Comparison of ENCODE assay signal across 26 cellular contexts in genomic region chr13:20658451-20658850, GRCh38. TPM values are rescaled to one million over a fixed set of nuclear protein-coding genes. Genes with fewer than 3 reads are reported as not detected.
"Had no signal": no experiment of that assay in that cellular context is flagged by ENCODE, and none has a peak within 500 bp of the region (broad histone marks: within the 10 kb centered on the region; RNA-seq: fewer than 3 reads in every experiment).

No MANE protein-coding gene starts in this region.

- H3K27me3 ChIP-seq: breast epithelium, gastroesophageal sphincter, testis, uterus had no signal

- H3K4me1 Mint-ChIP-seq: activated CD4-positive, alpha-beta T cell treated with anti-CD3 and anti-CD28 coated beads for 36 hours; endodermal cell; naive B cell; WTC11 had no signal

- H3K36me3 ChIP-seq: breast epithelium, uterus had no signal

- H3K27ac ChIP-seq: breast epithelium, gastroesophageal sphincter, testis, uterus had no signal

- H3K4me3 Mint-ChIP-seq: activated CD4-positive, alpha-beta T cell treated with anti-CD3 and anti-CD28 coated beads for 36 hours; activated naive CD8-positive, alpha-beta T cell; activated T-cell treated with anti-CD3 and anti-CD28 coated beads, Interleukin-2, amount 50 U/mL, for 4 hours; endodermal cell; naive B cell; WTC11 had no signal

- DNase-seq: activated CD4-positive, alpha-beta T cell treated with anti-CD3 and anti-CD28 coated beads for 36 hours; activated CD4-positive, alpha-beta T cell treated with anti-CD3 and anti-CD28 coated beads, Interleukin-2, amount 50 U/mL, for 48 hours; activated CD8-positive, alpha-beta memory T cell treated with anti-CD3 and anti-CD28 coated beads, Interleukin-2, amount 50 U/mL, for 48 hours; activated naive CD4-positive, alpha-beta T cell; activated T-cell treated with anti-CD3 and anti-CD28 coated beads, Interleukin-2, amount 50 U/mL, for 4 hours; cortex of kidney; endodermal cell; head of caudate nucleus; hypothalamus; mesendoderm; mucosa of descending colon; naive B cell; nucleus accumbens; stimulated activated CD4-positive, alpha-beta T cell treated with anti-CD3 and anti-CD28 coated beads, Interleukin-2, amount 100 ng/mL, for 48 hours; stimulated activated CD8-positive, alpha-beta memory T cell treated with anti-CD3 and anti-CD28 coated beads, Interleukin-4, amount 100 ng/mL, for 48 hours; stimulated activated naive CD4-positive, alpha-beta T cell; T-helper 9 cell; testis; trophoblast cell; uterus had no signal

- H3K36me3 Mint-ChIP-seq: WTC11 had no signal

- H3K9me3 ChIP-seq: breast epithelium, gastroesophageal sphincter, mucosa of descending colon, testis, uterus had no signal

- ATAC-seq: activated CD4-positive, alpha-beta T cell treated with anti-CD3 and anti-CD28 coated beads for 36 hours; activated T-cell treated with anti-CD3 and anti-CD28 coated beads, Interleukin-2, amount 50 U/mL, for 4 hours; gastroesophageal sphincter; mucosa of descending colon; WTC11 had no signal

- H3K9me3 Mint-ChIP-seq: activated T-cell treated with anti-CD3 and anti-CD28 coated beads, Interleukin-2, amount 50 U/mL, for 4 hours; activated T-helper 2 cell treated with anti-CD3 and anti-CD28 coated beads, Interferon-gamma antibody, Interleukin-2, Interleukin-4, amounts not matched to agents 10 μg/mL and 5 μg/mL and 100 μg/mL, durations not matched to agents 14 hours and 24 hours and 36 hours; endodermal cell; naive B cell; WTC11 had no signal

- H3K27me3 Mint-ChIP-seq: activated CD4-positive, alpha-beta T cell treated with anti-CD3 and anti-CD28 coated beads for 36 hours; activated naive CD8-positive, alpha-beta T cell; naive B cell had no signal

- H3K4me3 ChIP-seq: breast epithelium, gastroesophageal sphincter, mucosa of descending colon, testis, uterus had no signal

- H3K4me1 ChIP-seq: breast epithelium, gastroesophageal sphincter, testis, uterus had no signal

- H3K27ac Mint-ChIP-seq: activated CD4-positive, alpha-beta T cell treated with anti-CD3 and anti-CD28 coated beads for 36 hours; activated naive CD8-positive, alpha-beta T cell; activated T-helper 2 cell treated with anti-CD3 and anti-CD28 coated beads, Interferon-gamma antibody, Interleukin-2, Interleukin-4, amounts not matched to agents 10 μg/mL and 5 μg/mL and 100 μg/mL, durations not matched to agents 14 hours and 24 hours and 36 hours; endodermal cell; WTC11 had no signal

RNA-seq across cellular contexts. Expression of gene IL17D, which starts 45.0 kb away (rescaled TPM):
- total RNA-seq: T-helper 1 cell treated with Interleukin-12 subunit alpha and Interleukin-12 subunit beta and Interleukin-4 antibody, amounts not matched to agents 30 ng/mL and 1 ng/mL, for 36 hours had no signal
